ENCODE assay signal across 8 cellular contexts in the genomic region with DNA sequence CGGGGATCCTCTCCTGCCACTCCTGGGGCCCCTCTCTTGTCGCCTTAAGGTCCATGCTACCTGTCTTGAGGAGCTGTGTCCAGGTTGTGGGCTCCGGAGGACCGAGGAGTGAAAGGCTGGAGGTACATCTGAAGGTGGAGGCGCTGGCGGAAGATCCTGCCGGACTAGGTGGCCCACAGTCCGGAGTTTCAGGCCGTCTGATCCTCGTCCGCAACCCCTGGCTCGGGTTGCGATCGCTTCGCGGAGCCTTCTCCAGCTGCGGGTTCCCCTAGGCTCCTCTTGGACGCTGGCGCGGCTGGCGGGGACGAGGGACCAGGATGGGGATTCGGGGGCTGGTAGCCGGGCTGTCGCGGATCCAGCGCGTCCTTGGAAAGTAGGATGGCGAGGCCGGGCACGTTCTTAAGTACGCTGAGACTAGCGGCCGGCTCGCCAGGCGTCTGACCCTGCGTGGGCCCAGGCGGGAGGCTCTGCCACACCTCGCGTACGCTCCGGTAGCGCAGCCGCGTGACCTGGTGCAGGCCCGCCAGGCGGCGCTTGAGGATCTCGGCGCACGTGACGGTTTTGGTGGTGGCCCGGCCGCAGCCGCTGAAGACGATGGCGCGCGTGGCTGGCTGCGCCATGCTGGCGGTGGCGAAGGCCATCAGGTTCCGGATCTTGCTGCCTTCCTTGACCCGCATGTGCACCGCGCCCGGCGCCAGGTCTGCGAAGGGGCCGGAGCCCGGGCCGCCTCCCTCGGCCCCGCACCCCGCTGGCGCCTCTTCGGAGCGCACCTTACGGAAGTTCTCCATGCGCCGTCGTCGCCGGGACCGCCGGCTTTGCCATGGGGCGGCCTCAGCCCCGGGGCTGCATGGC. TPM values are rescaled to one million over a fixed set of nuclear protein-coding genes. Genes with fewer than 3 reads are reported as not detected.
DNase-seq lines count a peak whose midpoint lies in the region; ATAC-seq and TF ChIP-seq lines count a peak whose summit lies in the region.

No MANE protein-coding gene starts in this region.

- TF ChIP-seq CTCF in 22Rv1 (IDR thresholded peaks at IDR 0.05) (peak; percentile 64), astrocyte of the spinal cord (IDR thresholded peaks at IDR 0.05; ENCODE audit: low read depth, low read length) (peak; percentile 41)

- H3K27ac ChIP-seq in 22Rv1 (peak overlapping the region; percentile 81), skeletal muscle tissue (ENCODE audit: low read depth, low read length) (no peak overlapping the region)

- DNase-seq in T follicular helper cell (ENCODE audit: low read depth) = peak; percentile 37
- DNase-seq in astrocyte of the spinal cord (ENCODE audit: low read depth, low spot score) = peak; percentile 50

- H3K36me3 ChIP-seq in iPS-15b (ENCODE audit: control insufficient read depth, insufficient read depth, low read length) = peaks cover 3% of the 10 kb centered on the region
- no peaks in the 10 kb centered on the region for H3K36me3 ChIP-seq in skeletal muscle tissue (ENCODE audit: control insufficient read depth in 3 of 3, insufficient read depth in 3 of 3, low read length in 3 of 3)

- H3K4me3 ChIP-seq in astrocyte of the spinal cord (ENCODE audit: low read depth, low read length) = peak overlapping the region; percentile 43
- H3K4me3 ChIP-seq in iPS-15b (ENCODE audit: low read depth, low read length) = peak overlapping the region; percentile 91
- peak overlapping the region; percentile 48 to 74 (median 72) for H3K4me3 ChIP-seq in skeletal muscle tissue (ENCODE audit: low read length in 3 of 3)

- ATAC-seq in GM18907 (IDR thresholded peaks at IDR 0.05; ENCODE audit: unreplicated experiment) (peak; percentile 46), HG03432 (IDR thresholded peaks at IDR 0.05; ENCODE audit: unreplicated experiment) (peak; percentile 51), GM18870 (IDR thresholded peaks at IDR 0.05; ENCODE audit: unreplicated experiment) (no peak)

- H3K4me1 ChIP-seq in iPS-15b (ENCODE audit: control insufficient read depth, insufficient read depth, low read length) (no peaks in the 10 kb centered on the region), skeletal muscle tissue (ENCODE audit: control insufficient read depth in 3 of 3, insufficient read depth in 3 of 3, low read length in 3 of 3) (peaks cover 29 to 36% (median 31%) of the 10 kb centered on the region in 3 donors)

- in situ Hi-C loops in astrocyte of the spinal cord (cut with HindIII; ENCODE audit: low sequenced_read_pairs) = no loop called here

- H3K27me3 ChIP-seq in iPS-15b (ENCODE audit: control insufficient read depth, insufficient read depth, low read length) = peaks cover 25% of the 10 kb centered on the region
- peaks cover 31 to 52% (median 43%) of the 10 kb centered on the region in 3 donors for H3K27me3 ChIP-seq in skeletal muscle tissue (ENCODE audit: control insufficient read depth in 3 of 3, insufficient read depth in 3 of 3, low read length in 3 of 3)

- no peaks in the 10 kb centered on the region for H3K9me3 ChIP-seq in iPS-15b (ENCODE audit: control insufficient read depth, insufficient read depth, low read length)
- no peaks in the 10 kb centered on the region for H3K9me3 ChIP-seq in skeletal muscle tissue (ENCODE audit: control insufficient read depth in 3 of 3, low read length in 3 of 3)

- H3K9ac ChIP-seq in iPS-15b (ENCODE audit: low read depth, low read length) = peak overlapping the region; percentile 85
- H3K9ac ChIP-seq in skeletal muscle tissue (ENCODE audit: low read depth in 1 of 3, low read length in 3 of 3) = peak overlapping the region in 2 of 3 donors; percentile 69 to 73

RNA-seq across cellular contexts. Expression of gene RPP25, which starts 0.6 kb away (rescaled TPM):
- total RNA-seq in skeletal muscle tissue = 1.0 TPM

RNA-seq across cellular contexts. Expression of gene COX5A, which starts 18.1 kb away (rescaled TPM):
- total RNA-seq in skeletal muscle tissue = 96.6 TPM

RNA-seq across cellular contexts. Expression of gene SCAMP5, which starts 39.3 kb away (rescaled TPM):
- 1.6 TPM for total RNA-seq in skeletal muscle tissue

RNA-seq across cellular contexts. Expression of gene FAM219B, which starts 49.4 kb away (rescaled TPM):
- 33.4 TPM for total RNA-seq in skeletal muscle tissue
